In the genomic region with DNA sequence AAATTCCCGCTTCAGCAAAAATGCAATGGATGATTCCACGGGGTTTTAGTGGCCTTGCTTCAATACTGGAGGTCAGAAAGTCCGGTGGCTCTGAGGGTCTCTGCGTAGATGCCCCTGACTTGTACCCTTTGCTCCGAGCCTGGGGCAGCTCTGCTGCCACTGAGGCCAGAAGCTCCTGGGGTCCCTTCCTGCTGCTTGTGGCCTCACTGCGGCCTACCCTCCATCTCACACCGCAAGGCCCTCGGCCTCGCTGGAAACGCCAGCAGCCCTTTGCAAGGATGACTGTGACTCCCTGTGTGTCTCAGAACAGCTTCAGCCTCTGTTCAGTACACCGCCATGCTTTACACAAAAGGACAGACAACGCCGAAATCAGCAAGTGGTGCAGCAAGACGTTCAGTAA, we compare ENCODE assay signal across 8 cellular contexts.
"Had no signal": no experiment of that assay in that cellular context is flagged by ENCODE, and none has a peak within 500 bp of the region (broad histone marks: within the 10 kb centered on the region; RNA-seq: fewer than 3 reads in every experiment).

No MANE protein-coding gene starts in this region.

- H3K4me3 ChIP-seq: GM12878 had no signal

- DNase-seq: GDM1, GF-D8 had no signal

- ATAC-seq: GM12878 had no signal

- FAIRE-seq: G401.6, GM12878, GM12891, GM12892, GM18507, GM19239 had no signal
